ENCODE assay signal across 7 cellular contexts in the genomic region with DNA sequence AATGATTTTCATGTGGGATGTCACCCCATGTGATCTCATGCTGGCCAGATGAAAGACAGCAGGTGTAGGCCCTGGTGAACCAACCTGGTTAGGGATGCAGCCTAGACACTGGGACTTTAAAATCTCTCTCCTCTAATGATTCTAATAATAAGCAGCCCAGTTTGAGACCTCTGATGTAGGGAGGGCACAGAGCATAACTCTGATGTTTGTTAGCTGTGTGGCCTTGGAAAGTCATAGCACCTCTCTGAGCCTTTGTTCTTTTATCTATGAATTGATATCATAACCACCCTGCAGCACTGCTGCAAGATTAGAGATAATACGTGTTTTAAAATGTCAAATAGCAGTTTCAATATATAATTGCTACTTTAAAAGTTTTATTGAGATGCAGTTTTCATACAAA.
"Had no signal": no experiment of that assay in that cellular context is flagged by ENCODE, and none has a peak within 500 bp of the region (broad histone marks: within the 10 kb centered on the region; RNA-seq: fewer than 3 reads in every experiment).

No MANE protein-coding gene starts in this region.

- H3K4me3 ChIP-seq: GM23338 had no signal

- FAIRE-seq: H1, H54, HTR-8/SVneo had no signal

- DNase-seq: H9, HCEC 1CT, KG1 had no signal

- H2AFZ ChIP-seq: GM23338 had no signal

- H3K4me2 ChIP-seq: GM23338 had no signal

- ATAC-seq: GM23338 had no signal
